Comparison of ENCODE assay signal across 7 cellular contexts in genomic region chr4:24440765-24441164, GRCh38.
"Had no signal": no experiment of that assay in that cellular context is flagged by ENCODE, and none has a peak within 500 bp of the region (broad histone marks: within the 10 kb centered on the region; RNA-seq: fewer than 3 reads in every experiment).

No MANE protein-coding gene starts in this region.

- H3K9ac ChIP-seq: KMS-11 had no signal

- H3K36me3 Mint-ChIP-seq: IgD-negative memory B cell had no signal

- H3K4me1 Mint-ChIP-seq: IgD-negative memory B cell had no signal

- FAIRE-seq: HTR-8/SVneo had no signal

- H3K27ac ChIP-seq: HL-60, KMS-11 had no signal

- H3K4me3 Mint-ChIP-seq: IgD-negative memory B cell had no signal

- H3K4me2 ChIP-seq: KMS-11 had no signal

- DNase-seq: IMR-90, KBM-7, KG1 had no signal
